Comparison of ENCODE assay signal across 1 cellular context in the genomic region with DNA sequence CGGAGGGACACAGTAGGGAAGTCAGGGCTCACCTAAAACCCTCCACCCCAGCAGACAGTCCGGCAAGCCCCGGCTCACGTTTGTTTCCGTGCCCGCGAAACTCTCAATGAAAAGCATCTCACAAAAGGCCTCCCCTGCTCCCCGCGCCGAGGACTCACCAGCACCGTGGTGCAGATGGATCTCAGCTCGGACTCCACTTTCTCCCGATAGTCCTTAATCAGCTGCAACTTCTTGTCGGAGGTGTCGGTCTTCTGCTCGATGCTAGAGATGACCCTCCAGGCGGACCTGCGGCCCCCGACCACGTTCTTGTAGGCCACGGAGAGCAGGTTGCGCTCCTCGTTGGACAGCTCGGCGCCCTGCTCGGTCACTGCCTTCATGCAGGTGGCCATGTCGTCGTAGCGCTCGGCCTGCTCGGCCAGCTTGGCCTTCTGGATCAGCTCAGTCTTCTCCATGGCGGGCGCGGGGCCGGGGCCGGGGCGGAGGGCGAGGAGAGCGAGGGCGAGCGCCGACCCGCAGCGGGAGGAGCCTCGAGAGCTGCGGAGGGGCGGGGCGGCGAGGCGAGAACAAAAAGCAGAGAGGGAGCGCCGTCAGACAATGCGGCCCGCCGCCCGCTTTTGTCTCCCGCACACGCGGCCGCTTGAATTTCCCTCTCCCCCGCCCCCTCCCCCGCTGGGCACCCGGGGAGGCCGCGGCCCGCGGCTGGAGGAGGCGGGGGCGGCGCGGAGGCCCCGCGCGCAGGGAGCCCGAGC.
TF ChIP-seq lines count a peak whose summit lies in the region.

No MANE protein-coding gene starts in this region.

TF ChIP-seq in K562, 482 proteins besides CTCF, POLR2A, EP300 and RAD21 (continued from another document and continues in another):
- TF ChIP-seq AFF1 (IDR thresholded peaks at IDR 0.05; ENCODE audit: low read depth in 1 of 2, partially characterized antibody in 2 of 2) (no peak), STAT6 (CRISPR knock-in tag; IDR thresholded peaks at IDR 0.05) (no peak), CCNT2 (IDR thresholded peaks at IDR 0.05; ENCODE audit: borderline replicate concordance, extremely low read depth, insufficient read length, low read depth, low read length) (peak; percentile 16), TOE1 (IDR thresholded peaks at IDR 0.05; ENCODE audit: borderline replicate concordance) (no peak), TOE1 (CRISPR knock-in tag; IDR thresholded peaks at IDR 0.05; ENCODE audit: borderline replicate concordance, low read depth) (no peak), ZNF398 (CRISPR knock-in tag; IDR thresholded peaks at IDR 0.05) (no peak), SMAD4 (CRISPR knock-in tag; conservative IDR thresholded peaks at IDR 0.05) (no peak), CUX1 (CRISPR knock-in tag; IDR thresholded peaks at IDR 0.05) (no peak), ZFX (CRISPR knock-in tag; IDR thresholded peaks at IDR 0.05) (peak; percentile 70), CBFA2T2 (conservative IDR thresholded peaks at IDR 0.05) (no peak), ZBTB1 (CRISPR knock-in tag; IDR thresholded peaks at IDR 0.05; ENCODE audit: borderline replicate concordance, low read depth) (no peak), POLR2B (IDR thresholded peaks at IDR 0.05; ENCODE audit: low read depth, partially characterized antibody) (no peak), NONO (IDR thresholded peaks at IDR 0.05; ENCODE audit: low read depth in 2 of 2, low read length in 1 of 2) (peak in 1 of 2 experiments; percentile 97; a peak in 2 of 4 replicates), HNRNPK (IDR thresholded peaks at IDR 0.05; ENCODE audit: low read depth, low read length, poor library complexity, severe bottlenecking) (peak; percentile 8), CHD1 (IDR thresholded peaks at IDR 0.05; ENCODE audit: low read length) (peak; percentile 85), SIX5 (IDR thresholded peaks at IDR 0.05; ENCODE audit: borderline replicate concordance in 1 of 2, insufficient read depth in 1 of 2, low read depth in 1 of 2, low read length in 2 of 2) (no peak), ZNF584 (CRISPR knock-in tag; IDR thresholded peaks at IDR 0.05; ENCODE audit: low read depth) (no peak), BCL6 (CRISPR knock-in tag; IDR thresholded peaks at IDR 0.05) (no peak), AFF4 (CRISPR knock-in tag; IDR thresholded peaks at IDR 0.05) (no peak; the same call in 1 of the 2 replicates), TCFL5 (CRISPR knock-in tag; conservative IDR thresholded peaks at IDR 0.05) (no peak)
- TF ChIP-seq, protein P1, sequence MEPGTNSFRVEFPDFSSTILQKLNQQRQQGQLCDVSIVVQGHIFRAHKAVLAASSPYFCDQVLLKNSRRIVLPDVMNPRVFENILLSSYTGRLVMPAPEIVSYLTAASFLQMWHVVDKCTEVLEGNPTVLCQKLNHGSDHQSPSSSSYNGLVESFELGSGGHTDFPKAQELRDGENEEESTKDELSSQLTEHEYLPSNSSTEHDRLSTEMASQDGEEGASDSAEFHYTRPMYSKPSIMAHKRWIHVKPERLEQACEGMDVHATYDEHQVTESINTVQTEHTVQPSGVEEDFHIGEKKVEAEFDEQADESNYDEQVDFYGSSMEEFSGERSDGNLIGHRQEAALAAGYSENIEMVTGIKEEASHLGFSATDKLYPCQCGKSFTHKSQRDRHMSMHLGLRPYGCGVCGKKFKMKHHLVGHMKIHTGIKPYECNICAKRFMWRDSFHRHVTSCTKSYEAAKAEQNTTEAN (CRISPR knock-in tag; IDR thresholded peaks at IDR 0.05), result no peak
- TF ChIP-seq, protein P2, sequence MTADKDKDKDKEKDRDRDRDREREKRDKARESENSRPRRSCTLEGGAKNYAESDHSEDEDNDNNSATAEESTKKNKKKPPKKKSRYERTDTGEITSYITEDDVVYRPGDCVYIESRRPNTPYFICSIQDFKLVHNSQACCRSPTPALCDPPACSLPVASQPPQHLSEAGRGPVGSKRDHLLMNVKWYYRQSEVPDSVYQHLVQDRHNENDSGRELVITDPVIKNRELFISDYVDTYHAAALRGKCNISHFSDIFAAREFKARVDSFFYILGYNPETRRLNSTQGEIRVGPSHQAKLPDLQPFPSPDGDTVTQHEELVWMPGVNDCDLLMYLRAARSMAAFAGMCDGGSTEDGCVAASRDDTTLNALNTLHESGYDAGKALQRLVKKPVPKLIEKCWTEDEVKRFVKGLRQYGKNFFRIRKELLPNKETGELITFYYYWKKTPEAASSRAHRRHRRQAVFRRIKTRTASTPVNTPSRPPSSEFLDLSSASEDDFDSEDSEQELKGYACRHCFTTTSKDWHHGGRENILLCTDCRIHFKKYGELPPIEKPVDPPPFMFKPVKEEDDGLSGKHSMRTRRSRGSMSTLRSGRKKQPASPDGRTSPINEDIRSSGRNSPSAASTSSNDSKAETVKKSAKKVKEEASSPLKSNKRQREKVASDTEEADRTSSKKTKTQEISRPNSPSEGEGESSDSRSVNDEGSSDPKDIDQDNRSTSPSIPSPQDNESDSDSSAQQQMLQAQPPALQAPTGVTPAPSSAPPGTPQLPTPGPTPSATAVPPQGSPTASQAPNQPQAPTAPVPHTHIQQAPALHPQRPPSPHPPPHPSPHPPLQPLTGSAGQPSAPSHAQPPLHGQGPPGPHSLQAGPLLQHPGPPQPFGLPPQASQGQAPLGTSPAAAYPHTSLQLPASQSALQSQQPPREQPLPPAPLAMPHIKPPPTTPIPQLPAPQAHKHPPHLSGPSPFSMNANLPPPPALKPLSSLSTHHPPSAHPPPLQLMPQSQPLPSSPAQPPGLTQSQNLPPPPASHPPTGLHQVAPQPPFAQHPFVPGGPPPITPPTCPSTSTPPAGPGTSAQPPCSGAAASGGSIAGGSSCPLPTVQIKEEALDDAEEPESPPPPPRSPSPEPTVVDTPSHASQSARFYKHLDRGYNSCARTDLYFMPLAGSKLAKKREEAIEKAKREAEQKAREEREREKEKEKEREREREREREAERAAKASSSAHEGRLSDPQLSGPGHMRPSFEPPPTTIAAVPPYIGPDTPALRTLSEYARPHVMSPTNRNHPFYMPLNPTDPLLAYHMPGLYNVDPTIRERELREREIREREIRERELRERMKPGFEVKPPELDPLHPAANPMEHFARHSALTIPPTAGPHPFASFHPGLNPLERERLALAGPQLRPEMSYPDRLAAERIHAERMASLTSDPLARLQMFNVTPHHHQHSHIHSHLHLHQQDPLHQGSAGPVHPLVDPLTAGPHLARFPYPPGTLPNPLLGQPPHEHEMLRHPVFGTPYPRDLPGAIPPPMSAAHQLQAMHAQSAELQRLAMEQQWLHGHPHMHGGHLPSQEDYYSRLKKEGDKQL (CRISPR knock-in tag; IDR thresholded peaks at IDR 0.05; ENCODE audit: borderline replicate concordance), result no peak
